In genomic region chr15:66103293-66103590, GRCh38 we compare ENCODE assay signal across 21 cellular contexts.
DNase-seq lines count a peak whose midpoint lies in the region; ATAC-seq, FAIRE-seq and TF ChIP-seq lines count a peak whose summit lies in the region.
"Had no signal": no experiment of that assay in that cellular context is flagged by ENCODE, and none has a peak within 500 bp of the region (broad histone marks: within the 10 kb centered on the region; RNA-seq: fewer than 3 reads in every experiment).

No MANE protein-coding gene starts in this region.

- no peak for ATAC-seq in A549
- ATAC-seq in K562, result no peak
- no peak for ATAC-seq in HG03280 (IDR thresholded peaks at IDR 0.05; ENCODE audit: unreplicated experiment)
- no peak for ATAC-seq in heart left ventricle
- ATAC-seq: CD8-positive, alpha-beta T cell had no signal

- WGBS in A549 (ENCODE audit: missing lambda C conversion rate), result 71% methylated on average over 3 of the region's 3 CpGs
- 3% methylated on average over 3 of the region's 3 CpGs for WGBS in K562 (ENCODE audit: insufficient coverage, low coverage, missing lambda C conversion rate)
- WGBS in heart left ventricle, 4 donors, result 75 to 83% (median 79%) methylated on average over 3 of the region's 3 CpGs

- H3K36me3 ChIP-seq in HEK293 (ENCODE audit: control insufficient read depth in 2 of 2, insufficient read depth in 1 of 2, low read length in 2 of 2) (no peaks in the 10 kb centered on the region), K562 (ENCODE audit: control insufficient read depth, insufficient read depth, low read length) (no peaks in the 10 kb centered on the region), heart left ventricle (no peaks in the 10 kb centered on the region)
- H3K36me3 ChIP-seq: BLaER1 treated with 17β-estradiol and CSF1 and Interleukin-3, amounts not matched to agents 10 nM and 100 nM had no signal

- TF ChIP-seq CTCF in A549 (IDR thresholded peaks at IDR 0.05) (no peak), HEK293 (tag by site-specific recombination; IDR thresholded peaks at IDR 0.05) (no peak), K562 (IDR thresholded peaks at IDR 0.05 in 2 of 3, conservative IDR thresholded peaks at IDR 0.05 in 1 of 3; ENCODE audit: insufficient read depth in 2 of 3, low read depth in 1 of 3, low read length in 3 of 3) (no peak), heart left ventricle (IDR thresholded peaks at IDR 0.05) (no peak)

- peaks cover 9% of the 10 kb centered on the region; the same call in 1 of the 2 replicates for H4K20me1 ChIP-seq in K562 (replicated peaks; ENCODE audit: control insufficient read depth, insufficient read depth, low read length)
- H4K20me1 ChIP-seq: BLaER1 treated with 17β-estradiol and CSF1 and Interleukin-3, amounts not matched to agents 10 nM and 100 nM had no signal

- no peak overlapping the region for H3K9ac ChIP-seq in K562 (ENCODE audit: insufficient read depth in 1 of 2, low read depth in 2 of 2, low read length in 2 of 2)
- H3K9ac ChIP-seq: BLaER1 treated with 17β-estradiol and CSF1 and Interleukin-3, amounts not matched to agents 10 nM and 100 nM had no signal

- no peak for TF ChIP-seq RAD21 in A549 (conservative IDR thresholded peaks at IDR 0.05 in 1 of 2, IDR thresholded peaks at IDR 0.05 in 1 of 2)
- TF ChIP-seq RAD21 in K562 (CRISPR knock-in tag; conservative IDR thresholded peaks at IDR 0.05 in 1 of 2, IDR thresholded peaks at IDR 0.05 in 1 of 2), result no peak

- H3K9me3 ChIP-seq in A549 (no peaks in the 10 kb centered on the region), HEK293 (ENCODE audit: control insufficient read depth, insufficient read depth, low read depth, low read length) (no peaks in the 10 kb centered on the region), K562 (replicated peaks; ENCODE audit: control insufficient read depth, insufficient read depth, low read depth, low read length) (no peaks in the 10 kb centered on the region), heart left ventricle (no peaks in the 10 kb centered on the region)
- H3K9me3 ChIP-seq: BLaER1 treated with 17β-estradiol and CSF1 and Interleukin-3, amounts not matched to agents 10 nM and 100 nM; Caco-2 had no signal

- H3K4me2 ChIP-seq in A549 (no peak overlapping the region), K562 (ENCODE audit: insufficient read depth, low read length) (no peak overlapping the region)

- no peak overlapping the region for H3K27ac ChIP-seq in A549
- no peak overlapping the region for H3K27ac ChIP-seq in HEK293 (ENCODE audit: extremely low read depth, low read depth, low read length)
- no peak overlapping the region for H3K27ac ChIP-seq in K562 (ENCODE audit: extremely low read depth, low read depth, low read length)
- no peak overlapping the region for H3K27ac ChIP-seq in heart left ventricle
- H3K27ac ChIP-seq: BLaER1 treated with 17β-estradiol and CSF1 and Interleukin-3, amounts not matched to agents 10 nM and 100 nM; C4-2B had no signal

- H3K27me3 ChIP-seq in K562 (ENCODE audit: control insufficient read depth in 2 of 2, insufficient read depth in 2 of 2, low read length in 2 of 2) (peaks cover 30 to 69% of the 10 kb centered on the region in 2 experiments; a peak in 4 of 5 replicates), heart left ventricle (peaks cover 0 to 20% (median 0%) of the 10 kb centered on the region in 9 donors)
- H3K27me3 ChIP-seq: BLaER1 treated with 17β-estradiol and CSF1 and Interleukin-3, amounts not matched to agents 10 nM and 100 nM had no signal

- CTCF ChIA-PET in A549 (lab: Yijun Ruan, JAX) (interaction anchor here (1.0 to 1.4 kb wide), 3 partner anchors 8 to 26 kb away, joined by 3 read pairs; no protein-coding TSS in a partner anchor), HEK293 (lab: Yijun Ruan, JAX) (no interaction called here), K562 (lab: Yijun Ruan, JAX; ENCODE audit: low intra/inter-chr PET ratio) (no interaction called here)

- no peak for TF ChIP-seq EP300 in A549 (IDR thresholded peaks at IDR 0.05)
- TF ChIP-seq EP300 in K562 (IDR thresholded peaks at IDR 0.05; ENCODE audit: low read length), result no peak

- in situ Hi-C loops in K562 (cut with MboI), result no loop called here

- no peaks in the 10 kb centered on the region for H3K79me2 ChIP-seq in K562 (ENCODE audit: control insufficient read depth, insufficient read depth, low read length)

- intact Hi-C loops in K562 (cut with micrococcal nuclease), result no loop called here
- intact Hi-C loops in heart left ventricle (cut with DNase I), result no loop called here

- H3K4me1 ChIP-seq in A549 (no peaks in the 10 kb centered on the region), HEK293 (ENCODE audit: control insufficient read depth, insufficient read depth, low read length) (peaks cover 3% of the 10 kb centered on the region), K562 (replicated peaks in 1 of 2; ENCODE audit: control insufficient read depth in 2 of 2, insufficient read depth in 2 of 2, low read length in 2 of 2) (no peaks in the 10 kb centered on the region), heart left ventricle (peaks cover 0 to 17% (median 0%) of the 10 kb centered on the region in 12 donors)
- H3K4me1 ChIP-seq: Caco-2 had no signal

- FAIRE-seq in A549 (lab: Jason Lieb, UNC) (peak; percentile 7), K562 (lab: Jason Lieb, UNC) (no peak)
- FAIRE-seq: A204.1, D721Med, G401.6, GM12891, GM19239 had no signal

- TF ChIP-seq POLR2A in A549 (IDR thresholded peaks at IDR 0.05; ENCODE audit: low read length), result no peak
- TF ChIP-seq POLR2A in K562 (conservative IDR thresholded peaks at IDR 0.05), result no peak
- TF ChIP-seq POLR2A in heart left ventricle (IDR thresholded peaks at IDR 0.05), result no peak

- POLR2A ChIA-PET in A549 (lab: Yijun Ruan, JAX), result no interaction called here
- POLR2A ChIA-PET in HEK293 (lab: Yijun Ruan, JAX), result no interaction called here
- POLR2A ChIA-PET in K562 (lab: Yijun Ruan, JAX), result no interaction called here

- no peak overlapping the region for H2AFZ ChIP-seq in K562 (ENCODE audit: low read depth, low read length)

- H3K4me3 ChIP-seq in A549 (no peak overlapping the region), HEK293 (ENCODE audit: low read depth, low read length) (no peak overlapping the region), K562 (no peak overlapping the region), heart left ventricle (no peak overlapping the region)
- H3K4me3 ChIP-seq: BLaER1 treated with 17β-estradiol and CSF1 and Interleukin-3, amounts not matched to agents 10 nM and 100 nM had no signal

- BruUV-seq in K562 (replicated peaks; lab: Mats Ljungman, UMichigan), result no TSS peak

- no peaks in the 10 kb centered on the region for H3K9me1 ChIP-seq in K562 (ENCODE audit: control insufficient read depth, insufficient read depth, low read length)

- DNase-seq in A549 (ENCODE audit: low read depth in 1 of 2, low spot score in 1 of 2) (no peak), K562 (ENCODE audit: extremely low read depth in 1 of 4, low spot score in 3 of 4) (no peak), NAMALWA (ENCODE audit: low spot score) (no peak), heart left ventricle (no peak)
- DNase-seq: 8988T; AML-193; Calu3; CD4-positive, alpha-beta T cell; CD8-positive, alpha-beta T cell; DMS79 treated with DMSO at 0.1 percent for 48 hours; GF-D8 had no signal

TF ChIP-seq in A549, 52 proteins besides CTCF, POLR2A, EP300 and RAD21:
- TF ChIP-seq BHLHE40 (IDR thresholded peaks at IDR 0.05; ENCODE audit: low read depth, low read length), result no peak
- TF ChIP-seq ZFP36 (IDR thresholded peaks at IDR 0.05; ENCODE audit: borderline replicate concordance, partially characterized antibody), result peak; percentile 48
- no peak for TF ChIP-seq CHD2 (IDR thresholded peaks at IDR 0.05; ENCODE audit: low read length, partially characterized antibody)

TF ChIP-seq in HEK293, 187 proteins besides CTCF, POLR2A, EP300 and RAD21:
- TF ChIP-seq ZNF660 (tag by site-specific recombination; IDR thresholded peaks at IDR 0.05), result no peak
- TF ChIP-seq ZNF768 (tag by site-specific recombination; IDR thresholded peaks at IDR 0.05), result peak; percentile 94
- no peak for TF ChIP-seq KLF10 (tag by site-specific recombination; IDR thresholded peaks at IDR 0.05)
- TF ChIP-seq ZNF48 (tag by site-specific recombination; IDR thresholded peaks at IDR 0.05), result no peak

TF ChIP-seq in K562, 482 proteins besides CTCF, POLR2A, EP300 and RAD21:
- peak; percentile 80 for TF ChIP-seq RBM25 (IDR thresholded peaks at IDR 0.05; ENCODE audit: low read depth, low read length, severe bottlenecking)
- TF ChIP-seq BCOR (IDR thresholded peaks at IDR 0.05), result 0 out of 2 replicates have a peak, but pooled peaks have one; percentile 35
- TF ChIP-seq, protein P1, sequence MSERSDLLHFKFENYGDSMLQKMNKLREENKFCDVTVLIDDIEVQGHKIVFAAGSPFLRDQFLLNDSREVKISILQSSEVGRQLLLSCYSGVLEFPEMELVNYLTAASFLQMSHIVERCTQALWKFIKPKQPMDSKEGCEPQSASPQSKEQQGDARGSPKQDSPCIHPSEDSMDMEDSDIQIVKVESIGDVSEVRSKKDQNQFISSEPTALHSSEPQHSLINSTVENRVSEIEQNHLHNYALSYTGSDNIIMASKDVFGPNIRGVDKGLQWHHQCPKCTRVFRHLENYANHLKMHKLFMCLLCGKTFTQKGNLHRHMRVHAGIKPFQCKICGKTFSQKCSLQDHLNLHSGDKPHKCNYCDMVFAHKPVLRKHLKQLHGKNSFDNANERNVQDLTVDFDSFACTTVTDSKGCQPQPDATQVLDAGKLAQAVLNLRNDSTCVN (CRISPR knock-in tag; IDR thresholded peaks at IDR 0.05), result no peak
- TF ChIP-seq KDM1A (IDR thresholded peaks at IDR 0.05), result 0 out of 4 replicates have a peak, but pooled peaks of 1 of the 2 experiments have one; percentile 13
- TF ChIP-seq RBM39 (optimal IDR thresholded peaks at IDR 0.05; ENCODE audit: low read depth, low read length), result no peak
- no peak for TF ChIP-seq SIRT6 (IDR thresholded peaks at IDR 0.05; ENCODE audit: low read depth, low read length)
- TF ChIP-seq ZFP36 (IDR thresholded peaks at IDR 0.05; ENCODE audit: low read depth, low read length, partially characterized antibody), result peak; percentile 52
- TF ChIP-seq, protein P2, sequence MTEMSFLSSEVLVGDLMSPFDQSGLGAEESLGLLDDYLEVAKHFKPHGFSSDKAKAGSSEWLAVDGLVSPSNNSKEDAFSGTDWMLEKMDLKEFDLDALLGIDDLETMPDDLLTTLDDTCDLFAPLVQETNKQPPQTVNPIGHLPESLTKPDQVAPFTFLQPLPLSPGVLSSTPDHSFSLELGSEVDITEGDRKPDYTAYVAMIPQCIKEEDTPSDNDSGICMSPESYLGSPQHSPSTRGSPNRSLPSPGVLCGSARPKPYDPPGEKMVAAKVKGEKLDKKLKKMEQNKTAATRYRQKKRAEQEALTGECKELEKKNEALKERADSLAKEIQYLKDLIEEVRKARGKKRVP (CRISPR knock-in tag; IDR thresholded peaks at IDR 0.05), result no peak
